In genomic region chr7:107394831-107395230, GRCh38 we compare ENCODE assay signal across 23 cellular contexts.
DNase-seq lines count a peak whose midpoint lies in the region; ATAC-seq, FAIRE-seq and TF ChIP-seq lines count a peak whose summit lies in the region.
"Had no signal": no experiment of that assay in that cellular context is flagged by ENCODE, and none has a peak within 500 bp of the region (broad histone marks: within the 10 kb centered on the region; RNA-seq: fewer than 3 reads in every experiment).

No MANE protein-coding gene starts in this region.

- H4K20me1 ChIP-seq in IMR-90 (ENCODE audit: insufficient read depth, low read length) = no peaks in the 10 kb centered on the region

- FAIRE-seq in urothelium cell line (lab: Jason Lieb, UNC) = no peak

- peaks cover 7% of the 10 kb centered on the region for H3K9me1 ChIP-seq in IMR-90 (ENCODE audit: insufficient read depth, low read length)

- no peak overlapping the region for H3K27ac ChIP-seq in IMR-90 (ENCODE audit: insufficient read depth, low read length)
- peak overlapping the region; percentile 38 to 45 for H3K27ac ChIP-seq in coronary artery
- H3K27ac ChIP-seq in lower lobe of right lung = no peak overlapping the region
- H3K27ac ChIP-seq: cardiac muscle cell, KMS-11, neural progenitor cell, thyroid gland had no signal

- no peak overlapping the region for H3K23ac ChIP-seq in IMR-90 (ENCODE audit: low read depth, low read length)

- no peaks in the 10 kb centered on the region for H3K4me1 ChIP-seq in IMR-90 (ENCODE audit: control insufficient read depth, insufficient read depth, low read length)
- H3K4me1 ChIP-seq in lower lobe of right lung = no peaks in the 10 kb centered on the region

- peaks cover 0 to 11% of the 10 kb centered on the region in 2 experiments; a peak in 1 of 4 replicates for H3K79me1 ChIP-seq in IMR-90 (ENCODE audit: low read depth in 1 of 2, low read length in 2 of 2)

- ATAC-seq in IMR-90 (ENCODE audit: low read depth) = peak; percentile 63
- ATAC-seq in lower lobe of right lung = no peak
- ATAC-seq in GM21390 (IDR thresholded peaks at IDR 0.05; ENCODE audit: unreplicated experiment) = no peak
- ATAC-seq: activated CD8-positive, alpha-beta T cell treated with anti-CD3 and anti-CD28 coated beads for 36 hours; activated T-cell treated with anti-CD3 and anti-CD28 coated beads, Interleukin-2, amount 50 U/mL, for 4 hours; Right ventricle myocardium inferior; stimulated activated memory B cell treated with anti-CD40 and anti-IgM and Interleukin-4, amounts not matched to agents 10 μg/mL and 1 μg/mL and 100 μg/mL, for 72 hours had no signal

- no peak overlapping the region for H3K56ac ChIP-seq in IMR-90 (ENCODE audit: extremely low read depth, insufficient read depth, low read length)

- POLR2A ChIA-PET in IMR-90 (lab: Charles Lee; ENCODE audit: unreplicated experiment) = no interaction called here

- intact Hi-C loops in IMR-90 (cut with micrococcal nuclease) = no loop called here
- intact Hi-C loops in lower lobe of right lung (cut with DNase I) = no loop called here

- no CpG with 5 or more reads among the region's 1 CpG for WGBS in IMR-90 (ENCODE audit: extremely low coverage in 2 of 2, insufficient read length in 1 of 2), 2 experiments

- no peak overlapping the region for H2AFZ ChIP-seq in IMR-90 (replicated peaks; ENCODE audit: low read length, poor library complexity)
- H2AFZ ChIP-seq: neural progenitor cell had no signal

- no peaks in the 10 kb centered on the region for H3K9me3 ChIP-seq in IMR-90 (ENCODE audit: control insufficient read depth, insufficient read depth, low read length)
- H3K9me3 ChIP-seq in lower lobe of right lung = no peaks in the 10 kb centered on the region
- H3K9me3 ChIP-seq: thyroid gland had no signal

- DNase-seq in AG09309 (ENCODE audit: low read depth) = peak; percentile 41
- DNase-seq in IMR-90 = peak; percentile 72
- DNase-seq in coronary artery (ENCODE audit: low spot score) = no peak
- DNase-seq in non-pigmented ciliary epithelial cell (ENCODE audit: low read depth) = peak; percentile 37
- no peak for DNase-seq in ureter (ENCODE audit: low spot score)
- DNase-seq in urothelium cell line (ENCODE audit: low spot score) = no peak
- DNase-seq in lower lobe of right lung = no peak
- DNase-seq: activated CD8-positive, alpha-beta T cell treated with anti-CD3 and anti-CD28 coated beads for 36 hours; activated T-cell treated with anti-CD3 and anti-CD28 coated beads, Interleukin-2, amount 50 U/mL, for 4 hours; COR-L47; effector CD4-positive, alpha-beta T cell; left cardiac atrium; NCI-H1092; NCI-H526 treated with DMSO at 0.1 percent for 48 hours; retina; stimulated activated CD4-positive, alpha-beta T cell treated with anti-CD3 and anti-CD28 coated beads, Interleukin-15, amount 100 ng/mL, for 24 hours; thyroid gland had no signal

- no peak for TF ChIP-seq RAD21 in IMR-90 (IDR thresholded peaks at IDR 0.05; ENCODE audit: low read length)

- no peak overlapping the region for H2BK15ac ChIP-seq in IMR-90 (ENCODE audit: low read depth, low read length)

- no peak overlapping the region for H2BK20ac ChIP-seq in IMR-90 (ENCODE audit: low read depth, low read length)

- H3K18ac ChIP-seq in IMR-90 (ENCODE audit: low read depth, low read length) = no peak overlapping the region

- no peak overlapping the region for H3K14ac ChIP-seq in IMR-90 (replicated peaks; ENCODE audit: low read depth, low read length)

- in situ Hi-C loops in IMR-90 (cut with MboI; ENCODE audit: low sequenced_read_pairs) = no loop called here

- H3K4me3 ChIP-seq in AG09309 (ENCODE audit: control insufficient read depth, low read depth, low read length) = no peak overlapping the region
- H3K4me3 ChIP-seq in IMR-90 (ENCODE audit: insufficient read depth, low read depth, low read length) = no peak overlapping the region
- no peak overlapping the region for H3K4me3 ChIP-seq in coronary artery
- H3K4me3 ChIP-seq in lower lobe of right lung = no peak overlapping the region
- H3K4me3 ChIP-seq: cardiac muscle cell, neural progenitor cell, thyroid gland had no signal

- no peak for TF ChIP-seq CTCF in AG09309 (IDR thresholded peaks at IDR 0.05; ENCODE audit: control insufficient read depth, insufficient read depth, low read depth, low read length, missing control alignments)
- TF ChIP-seq CTCF in IMR-90 (conservative IDR thresholded peaks at IDR 0.05; ENCODE audit: low read depth, low read length) = no peak
- no peak for TF ChIP-seq CTCF in coronary artery (IDR thresholded peaks at IDR 0.05)
- no peak for TF ChIP-seq CTCF in lower lobe of right lung (IDR thresholded peaks at IDR 0.05)

- no peaks in the 10 kb centered on the region for H3K36me3 ChIP-seq in IMR-90 (ENCODE audit: control insufficient read depth, insufficient read depth, low read length)
- no peaks in the 10 kb centered on the region for H3K36me3 ChIP-seq in lower lobe of right lung
- H3K36me3 ChIP-seq: cardiac muscle cell, thyroid gland had no signal

- no peak overlapping the region for H4K5ac ChIP-seq in IMR-90 (ENCODE audit: low read depth, low read length)

- TF ChIP-seq POLR2A in IMR-90 (IDR thresholded peaks at IDR 0.05; ENCODE audit: low read depth, low read length) = no peak

- H3K9ac ChIP-seq in IMR-90 (ENCODE audit: low read depth, low read length) = no peak overlapping the region
- H3K9ac ChIP-seq: KMS-11, neural progenitor cell had no signal

- no peak overlapping the region for H4K91ac ChIP-seq in IMR-90 (ENCODE audit: insufficient read depth, low read depth, low read length)

- peak overlapping the region; percentile 32; the same call in 1 of the 2 replicates for H2BK120ac ChIP-seq in IMR-90 (ENCODE audit: low read depth, low read length)

- H3K4me2 ChIP-seq in IMR-90 (ENCODE audit: low read depth, low read length) = peak overlapping the region; percentile 53; the same call in 1 of the 2 replicates
- H3K4me2 ChIP-seq: KMS-11, neural progenitor cell had no signal

- H2AK9ac ChIP-seq in IMR-90 (replicated peaks; ENCODE audit: low read depth, low read length, poor library complexity) = no peak overlapping the region

- H3K4ac ChIP-seq in IMR-90 (ENCODE audit: low read depth, low read length) = no peak overlapping the region

- peak overlapping the region; percentile 86 for H2BK5ac ChIP-seq in IMR-90 (ENCODE audit: low read depth, low read length, poor library complexity, severe bottlenecking)

- H3K27me3 ChIP-seq in IMR-90 (ENCODE audit: control insufficient read depth, insufficient read depth, low read length) (no peaks in the 10 kb centered on the region), lower lobe of right lung (ENCODE audit: low read depth) (no peaks in the 10 kb centered on the region)
- H3K27me3 ChIP-seq: cardiac muscle cell, neural progenitor cell, thyroid gland had no signal

- CTCF ChIA-PET in IMR-90 (lab: Yijun Ruan, JAX) = interaction anchor here (0.5 kb wide), 1 partner anchor 621 kb away, joined by 9 read pairs; no protein-coding TSS in a partner anchor

- H4K8ac ChIP-seq in IMR-90 (ENCODE audit: low read depth in 2 of 2, low read length in 2 of 2) = no peak overlapping the region

- dilution Hi-C loops in IMR-90 (cut with HindIII; ENCODE audit: low sequenced_read_pairs, unreplicated experiment) = no loop called here

- H2AK5ac ChIP-seq in IMR-90 (ENCODE audit: low read depth, low read length) = no peak overlapping the region

- no TSS peak for BruUV-seq in IMR-90 (replicated peaks; lab: Mats Ljungman, UMichigan)

TF ChIP-seq in IMR-90, 13 proteins besides CTCF, POLR2A, EP300 and RAD21:
- TF ChIP-seq RFX5 (IDR thresholded peaks at IDR 0.05; ENCODE audit: low read depth, low read length) = no peak
- TF ChIP-seq SMC3 (IDR thresholded peaks at IDR 0.05; ENCODE audit: low read depth, low read length) = no peak
- TF ChIP-seq RCOR1 (IDR thresholded peaks at IDR 0.05; ENCODE audit: insufficient replicate concordance, low read length) = no peak
- no peak for TF ChIP-seq NFE2L2 (IDR thresholded peaks at IDR 0.05; ENCODE audit: low read depth, low read length)
- TF ChIP-seq FOS (IDR thresholded peaks at IDR 0.05; ENCODE audit: low read depth, low read length) = no peak; the same call in 1 of the 2 replicates
- no peak for TF ChIP-seq MXI1 (IDR thresholded peaks at IDR 0.05; ENCODE audit: borderline replicate concordance, low read depth, low read length)
- TF ChIP-seq CHD1 (IDR thresholded peaks at IDR 0.05; ENCODE audit: low read depth, low read length) = no peak
- no peak for TF ChIP-seq CEBPB (IDR thresholded peaks at IDR 0.05; ENCODE audit: low read depth, low read length)
- no peak for TF ChIP-seq ELK1 (IDR thresholded peaks at IDR 0.05; ENCODE audit: borderline replicate concordance, low read depth, low read length)
- no peak for TF ChIP-seq MAFK (IDR thresholded peaks at IDR 0.05; ENCODE audit: low read depth, low read length)
- TF ChIP-seq BHLHE40 (IDR thresholded peaks at IDR 0.05; ENCODE audit: low read depth, low read length) = no peak
- no peak for TF ChIP-seq USF2 (IDR thresholded peaks at IDR 0.05; ENCODE audit: low read depth, low read length)
- TF ChIP-seq MAZ (IDR thresholded peaks at IDR 0.05; ENCODE audit: borderline replicate concordance, low read depth, low read length) = no peak

Comparison
In these comparisons a context has a peak if more than half of its experiments do, and no peak if none do; other contexts are left out.
1. DNase-seq: peak in AG09309 (single experiment), IMR-90 (single experiment) and non-pigmented ciliary epithelial cell (single experiment); none in coronary artery (single experiment), ureter (single experiment), urothelium cell line (single experiment) and lower lobe of right lung (single experiment).
2. H3K27ac ChIP-seq: peak in coronary artery (2 of 2); none in IMR-90 (single experiment) and lower lobe of right lung (single experiment).